Comparison of ENCODE assay signal across 30 cellular contexts in genomic region chr9:34594177-34594576, GRCh38. TPM values are rescaled to one million over a fixed set of nuclear protein-coding genes. Genes with fewer than 3 reads are reported as not detected.
DNase-seq lines count a peak whose midpoint lies in the region; ATAC-seq and TF ChIP-seq lines count a peak whose summit lies in the region.
"Had no signal": no experiment of that assay in that cellular context is flagged by ENCODE, and none has a peak within 500 bp of the region (broad histone marks: within the 10 kb centered on the region; RNA-seq: fewer than 3 reads in every experiment).

No MANE protein-coding gene starts in this region.

- H3K27me3 ChIP-seq in left ventricle myocardium inferior (ENCODE audit: low read depth) (peaks cover 43% of the 10 kb centered on the region), heart left ventricle (peaks cover 0 to 49% (median 10%) of the 10 kb centered on the region in 9 donors), right cardiac atrium (ENCODE audit: control insufficient read depth, insufficient read depth) (no peaks in the 10 kb centered on the region), skeletal muscle tissue (ENCODE audit: control insufficient read depth in 3 of 3, insufficient read depth in 3 of 3, low read length in 3 of 3) (peaks cover 0 to 4% (median 0%) of the 10 kb centered on the region in 3 donors), upper lobe of right lung (peaks cover 39% of the 10 kb centered on the region)

- H3K27ac ChIP-seq in left ventricle myocardium inferior (replicated peaks) = peak overlapping the region; percentile 70
- H3K27ac ChIP-seq in heart left ventricle = peak overlapping the region in 4 of 12 donors; percentile 20 to 44 (median 39)
- peak overlapping the region; percentile 29 for H3K27ac ChIP-seq in right cardiac atrium (ENCODE audit: low read length)
- peak overlapping the region; percentile 57 for H3K27ac ChIP-seq in skeletal muscle tissue (ENCODE audit: low read depth, low read length)
- H3K27ac ChIP-seq in upper lobe of right lung = peak overlapping the region; percentile 4
- H3K27ac ChIP-seq: cardiac muscle cell, SJCRH30, WERI-Rb-1 had no signal

- peak overlapping the region in 1 of 3 donors; percentile 53 for H3K9ac ChIP-seq in skeletal muscle tissue (ENCODE audit: low read depth in 1 of 3, low read length in 3 of 3)

- H3K36me3 ChIP-seq in left ventricle myocardium inferior = no peaks in the 10 kb centered on the region
- H3K36me3 ChIP-seq in heart left ventricle = no peaks in the 10 kb centered on the region
- H3K36me3 ChIP-seq in skeletal muscle tissue (ENCODE audit: control insufficient read depth in 3 of 3, insufficient read depth in 3 of 3, low read length in 3 of 3) = no peaks in the 10 kb centered on the region
- H3K36me3 ChIP-seq in upper lobe of right lung = no peaks in the 10 kb centered on the region
- H3K36me3 ChIP-seq: cardiac muscle cell, lower lobe of right lung, SJCRH30, WERI-Rb-1 had no signal

- intact Hi-C loops in left ventricle myocardium inferior (cut with micrococcal nuclease) = loop anchor here (5.0 kb wide), 1 partner anchor 47 kb away; no protein-coding TSS in a partner anchor
- intact Hi-C loops in heart left ventricle (cut with DNase I) = loop anchor here (5.0 to 10.0 kb wide), 11 partner anchors 89 to 262 kb away; no protein-coding TSS in a partner anchor
- intact Hi-C loops in right cardiac atrium (cut with DNase I) = loop anchor here in 2 of 4 donors (10.0 kb wide), 4 partner anchors 149 to 259 kb away; no protein-coding TSS in a partner anchor
- intact Hi-C loops in upper lobe of right lung (cut with DNase I) = no loop called here

- ATAC-seq in heart left ventricle (no peak), right cardiac atrium (peak in 1 of 2 donors; percentile 1), upper lobe of right lung (no peak), HG02938 (IDR thresholded peaks at IDR 0.05; ENCODE audit: unreplicated experiment) (no peak)
- ATAC-seq: effector memory CD8-positive, alpha-beta T cell; lower lobe of right lung; naive thymus-derived CD8-positive, alpha-beta T cell; T-cell had no signal

- WGBS in heart left ventricle, 4 donors = 39 to 61% (median 44%) methylated on average over 9 of the region's 9 CpGs
- 32% methylated on average over 9 of the region's 9 CpGs for WGBS in right cardiac atrium

- TF ChIP-seq CTCF in left ventricle myocardium inferior (IDR thresholded peaks at IDR 0.05; ENCODE audit: borderline replicate concordance) = no peak
- TF ChIP-seq CTCF in heart left ventricle (IDR thresholded peaks at IDR 0.05) = peak in 2 of 12 donors; percentile 2 to 11
- no peak for TF ChIP-seq CTCF in upper lobe of right lung (IDR thresholded peaks at IDR 0.05)

- H3K4me3 ChIP-seq in left ventricle myocardium inferior = no peak overlapping the region
- H3K4me3 ChIP-seq in heart left ventricle = no peak overlapping the region
- no peak overlapping the region for H3K4me3 ChIP-seq in right cardiac atrium (ENCODE audit: low read length)
- no peak overlapping the region for H3K4me3 ChIP-seq in skeletal muscle tissue (ENCODE audit: low read length in 3 of 3)
- no peak overlapping the region for H3K4me3 ChIP-seq in upper lobe of right lung
- H3K4me3 ChIP-seq: cardiac muscle cell, lower lobe of right lung, SJCRH30 had no signal

- no peak for TF ChIP-seq POLR2A in heart left ventricle (IDR thresholded peaks at IDR 0.05)

- H3K4me1 ChIP-seq in left ventricle myocardium inferior (peaks cover 52% of the 10 kb centered on the region), heart left ventricle (peaks cover 0 to 44% (median 27%) of the 10 kb centered on the region in 12 donors), right cardiac atrium (ENCODE audit: control insufficient read depth, insufficient read depth, low read length) (peaks cover 4% of the 10 kb centered on the region), skeletal muscle tissue (ENCODE audit: control insufficient read depth in 3 of 3, insufficient read depth in 3 of 3, low read length in 3 of 3) (peaks cover 47 to 64% (median 63%) of the 10 kb centered on the region in 3 donors), upper lobe of right lung (peaks cover 24% of the 10 kb centered on the region)

- DNase-seq in left ventricle myocardium inferior (no peak), heart left ventricle (no peak), right cardiac atrium (peak in 2 of 3 donors; percentile 87 to 92), upper lobe of right lung (no peak), NCI-H446 treated with DMSO at 0.1 percent for 48 hours (lab: John Stamatoyannopoulos, UW) (no peak), NCI-H2196 treated with DMSO at 0.1 percent for 48 hours (lab: John Stamatoyannopoulos, UW; ENCODE audit: unreplicated experiment) (no peak)
- DNase-seq: activated CD4-positive, alpha-beta T cell treated with anti-CD3 and anti-CD28 coated beads for 48 hours; activated CD8-positive, alpha-beta memory T cell treated with anti-CD3 and anti-CD28 coated beads for 24 hours; CD4-positive, alpha-beta T cell; cortex of kidney; DMS79 treated with DMSO at 0.1 percent for 48 hours; effector memory CD8-positive, alpha-beta T cell; GF-D8; H9; lower lobe of right lung; naive thymus-derived CD8-positive, alpha-beta T cell; NCI-H1436 treated with DMSO at 0.1 percent for 48 hours; NCI-H446; SJCRH30; T-cell; WERI-Rb-1 had no signal

- no peaks in the 10 kb centered on the region for H3K9me3 ChIP-seq in left ventricle myocardium inferior (replicated peaks)
- H3K9me3 ChIP-seq in heart left ventricle = no peaks in the 10 kb centered on the region
- H3K9me3 ChIP-seq in right cardiac atrium (ENCODE audit: control insufficient read depth, low read length) = no peaks in the 10 kb centered on the region
- H3K9me3 ChIP-seq in skeletal muscle tissue (ENCODE audit: control insufficient read depth in 3 of 3, low read length in 3 of 3) = no peaks in the 10 kb centered on the region
- no peaks in the 10 kb centered on the region for H3K9me3 ChIP-seq in upper lobe of right lung
- H3K9me3 ChIP-seq: lower lobe of right lung, SJCRH30 had no signal

RNA-seq across cellular contexts. Expression of gene CNTFR, which starts 4.7 kb away (rescaled TPM):
- total RNA-seq in left ventricle myocardium inferior (4.6 TPM), heart left ventricle (1 to 10 TPM in 5 of 9 donors, under 1 TPM in 4; 0.43 to 9.8 (median 1.2) TPM), right cardiac atrium (10 to 100 TPM; 14.9 to 66.4 (median 46.0) TPM), skeletal muscle tissue (3.1 TPM), upper lobe of right lung (2.9 TPM)
- polyA plus RNA-seq in heart left ventricle (1 to 10 TPM; 2.2 to 2.3 TPM), right cardiac atrium (55.0 TPM)
- total RNA-seq: CD4-positive, alpha-beta T cell; epithelial cell of proximal tubule; mononuclear cell; naive thymus-derived CD8-positive, alpha-beta T cell; renal cortical epithelial cell; T-cell had no signal
- polyA plus RNA-seq: IgD-negative memory B cell; naive thymus-derived CD8-positive, alpha-beta T cell had no signal

RNA-seq across cellular contexts. Expression of gene RPP25L, which starts 17.7 kb away (rescaled TPM):
- 42.8 TPM for total RNA-seq in left ventricle myocardium inferior
- total RNA-seq in heart left ventricle = 10 to 100 TPM; 22.5 to 79.2 (median 38.3) TPM
- 10 to 100 TPM; 31.7 to 59.9 TPM for polyA plus RNA-seq in heart left ventricle
- 10 to 100 TPM; 17.8 to 34.5 (median 31.3) TPM for total RNA-seq in right cardiac atrium
- 49.0 TPM for polyA plus RNA-seq in right cardiac atrium
- 25.6 TPM for total RNA-seq in skeletal muscle tissue
- total RNA-seq in upper lobe of right lung = 16.7 TPM

RNA-seq across cellular contexts. Expression of gene DCTN3, which starts 26.1 kb away (rescaled TPM):
- total RNA-seq in left ventricle myocardium inferior = 135 TPM
- 100 to 1,000 TPM; 104 to 155 (median 125) TPM for total RNA-seq in heart left ventricle
- polyA plus RNA-seq in heart left ventricle = 100 to 1,000 TPM in 1 of 2 donors, 10 to 100 TPM in 1; 73.8 to 118 TPM
- total RNA-seq in right cardiac atrium = 100 to 1,000 TPM in 3 of 4 donors, 10 to 100 TPM in 1; 99.3 to 128 (median 117) TPM
- polyA plus RNA-seq in right cardiac atrium = 113 TPM
- 67.8 TPM for total RNA-seq in skeletal muscle tissue
- total RNA-seq in upper lobe of right lung = 59.3 TPM

RNA-seq across cellular contexts. Expression of gene ARID3C, which starts 34.7 kb away (rescaled TPM):
- total RNA-seq in left ventricle myocardium inferior (not detected), heart left ventricle (under 1 TPM in 1 of 9 donors, not detected in 8; 0.20 TPM), right cardiac atrium (not detected), skeletal muscle tissue (not detected), upper lobe of right lung (not detected)
- polyA plus RNA-seq in heart left ventricle (not detected), right cardiac atrium (not detected)
- total RNA-seq: A673, aorta, epithelial cell of proximal tubule, H9, lower lobe of right lung, mononuclear cell, renal cortical epithelial cell, SJCRH30 had no signal
- polyA plus RNA-seq: aorta; IgD-negative memory B cell; naive thymus-derived CD8-positive, alpha-beta T cell had no signal

RNA-seq across cellular contexts. Expression of gene SIGMAR1, which starts 43.4 kb away (rescaled TPM):
- 20.0 TPM for total RNA-seq in left ventricle myocardium inferior
- total RNA-seq in heart left ventricle = 10 to 100 TPM; 17.0 to 40.8 (median 24.9) TPM
- polyA plus RNA-seq in heart left ventricle = 10 to 100 TPM; 21.1 to 55.3 TPM
- total RNA-seq in right cardiac atrium = 10 to 100 TPM; 28.6 to 37.2 (median 35.5) TPM
- 36.0 TPM for polyA plus RNA-seq in right cardiac atrium
- total RNA-seq in skeletal muscle tissue = 14.1 TPM
- 40.5 TPM for total RNA-seq in upper lobe of right lung

Comparison
In these comparisons a context has a peak if more than half of its experiments do, and no peak if none do; other contexts are left out.
1. DNase-seq: peak in right cardiac atrium (2 of 3); none in left ventricle myocardium inferior (single experiment), heart left ventricle (0 of 5), upper lobe of right lung (single experiment), NCI-H446 treated with DMSO at 0.1 percent for 48 hours (single experiment) and NCI-H2196 treated with DMSO at 0.1 percent for 48 hours (single experiment).